In the genomic region with DNA sequence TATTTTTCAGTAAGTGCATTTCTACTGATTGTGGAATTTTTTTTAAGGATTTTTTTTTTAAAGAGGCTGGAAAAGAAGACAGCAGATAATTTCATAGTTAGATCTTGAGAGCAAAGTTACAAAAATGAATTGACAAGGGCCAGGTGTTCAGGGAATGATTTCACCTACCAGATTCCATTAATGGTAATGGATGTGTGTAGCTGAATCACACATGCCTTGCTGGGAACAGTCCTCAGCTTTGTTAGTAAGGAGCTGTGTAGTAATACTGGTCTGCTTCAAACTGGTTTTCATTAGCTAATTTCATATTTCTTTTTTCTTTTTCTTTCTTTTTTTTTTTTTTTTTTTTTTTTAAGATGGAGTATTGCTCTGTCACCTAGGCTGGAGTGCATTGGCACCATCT, we compare ENCODE assay signal across 1 cellular context.
TF ChIP-seq lines count a peak whose summit lies in the region.

No MANE protein-coding gene starts in this region.

TF ChIP-seq in IMR-90, 13 proteins besides CTCF, POLR2A, EP300 and RAD21:
- TF ChIP-seq, protein P1, sequence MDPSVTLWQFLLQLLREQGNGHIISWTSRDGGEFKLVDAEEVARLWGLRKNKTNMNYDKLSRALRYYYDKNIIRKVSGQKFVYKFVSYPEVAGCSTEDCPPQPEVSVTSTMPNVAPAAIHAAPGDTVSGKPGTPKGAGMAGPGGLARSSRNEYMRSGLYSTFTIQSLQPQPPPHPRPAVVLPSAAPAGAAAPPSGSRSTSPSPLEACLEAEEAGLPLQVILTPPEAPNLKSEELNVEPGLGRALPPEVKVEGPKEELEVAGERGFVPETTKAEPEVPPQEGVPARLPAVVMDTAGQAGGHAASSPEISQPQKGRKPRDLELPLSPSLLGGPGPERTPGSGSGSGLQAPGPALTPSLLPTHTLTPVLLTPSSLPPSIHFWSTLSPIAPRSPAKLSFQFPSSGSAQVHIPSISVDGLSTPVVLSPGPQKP (IDR thresholded peaks at IDR 0.05; ENCODE audit: borderline replicate concordance, low read depth, low read length) = no peak
